Comparison of ENCODE assay signal across 8 cellular contexts in the genomic region with DNA sequence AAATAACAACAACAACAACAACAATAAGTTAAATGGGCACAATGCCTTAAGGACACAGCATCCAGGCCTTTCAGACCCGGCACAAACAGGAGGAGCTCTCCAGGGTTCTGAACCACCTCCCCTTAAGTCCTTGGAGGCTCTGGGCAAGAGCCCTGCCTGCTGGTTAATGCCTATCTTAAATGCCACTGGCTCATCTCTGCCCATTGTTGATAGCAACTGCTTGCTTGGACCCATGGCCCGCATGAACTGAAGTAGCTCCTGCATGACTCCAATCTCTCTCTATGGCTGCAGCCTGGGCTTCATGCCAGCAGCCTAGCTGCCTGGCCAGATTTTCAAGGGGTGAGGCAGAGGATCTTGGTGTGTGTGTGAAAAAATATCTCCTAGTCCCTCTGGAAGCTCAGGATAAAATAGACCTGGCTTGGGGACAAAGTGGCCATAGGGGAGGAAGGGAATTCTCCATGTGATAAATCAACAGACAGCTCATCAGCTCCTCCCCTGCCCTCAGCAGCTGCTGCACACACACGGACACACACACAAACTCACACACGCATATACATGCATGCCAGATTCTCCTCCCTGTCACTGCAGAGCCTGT. TPM values are rescaled to one million over a fixed set of nuclear protein-coding genes. Genes with fewer than 3 reads are reported as not detected.
A peak's percentile ranks its signal among the peaks of the same experiment; 100 is the strongest.
DNase-seq lines count a peak whose midpoint lies in the region; ATAC-seq and TF ChIP-seq lines count a peak whose summit lies in the region.

No MANE protein-coding gene starts in this region.

- in situ Hi-C loops in GM13977 (cut with MboI; ENCODE audit: low pct_unique_long_range_greater_than_20kb, low sequenced_read_pairs, unreplicated experiment): loop anchor here (10.0 to 25.0 kb wide), 2 partner anchors 64 to 156 kb away; a partner anchor contains a TSS
- in situ Hi-C loops in T47D (cut with HindIII; ENCODE audit: low pct_unique_long_range_greater_than_20kb, low sequenced_read_pairs): no loop called here

- no peak for ATAC-seq in GM19452 (IDR thresholded peaks at IDR 0.05; ENCODE audit: unreplicated experiment)
- no peak for ATAC-seq in HG03108 (IDR thresholded peaks at IDR 0.05; ENCODE audit: unreplicated experiment)

- no peak for TF ChIP-seq CTCF in GM13977 (IDR thresholded peaks at IDR 0.05; ENCODE audit: extremely low read depth, insufficient read depth, missing control alignments)

- DNase-seq in A172 (ENCODE audit: low spot score) (peak; percentile 49), GM13977 (ENCODE audit: low spot score) (peak; percentile 31), NCI-H446 treated with DMSO at 0.1 percent for 48 hours (lab: John Stamatoyannopoulos, UW) (peak; percentile 93), T47D (ENCODE audit: low read depth in 1 of 2, low spot score in 1 of 2) (peak; percentile 33 to 75), islet precursor cell (peak; percentile 73), ureter (ENCODE audit: low spot score) (peak; percentile 60)

RNA-seq across cellular contexts. Expression of a gene that starts 27.4 kb away (rescaled TPM):
- total RNA-seq in A172 (2014; rRNA removed; shearing (Covaris generic)): 11.1 and 11.6 TPM in 2 replicates
- total RNA-seq in ureter: 22.3 TPM

RNA-seq across cellular contexts. Expression of a gene that starts 27.7 kb away (rescaled TPM):
- total RNA-seq in A172 (2014; rRNA removed; shearing (Covaris generic)): not detected in 2 replicates
- not detected for total RNA-seq in ureter

RNA-seq across cellular contexts. Expression of a gene that starts 54.2 kb away (rescaled TPM):
- total RNA-seq in A172 (2014; rRNA removed; shearing (Covaris generic)): 3.5 and 4.6 TPM in 2 replicates
- 8.1 TPM for total RNA-seq in ureter

Comparison
In these comparisons a context has a peak if more than half of its experiments do, and no peak if none do; other contexts are left out.
1. DNase-seq: peak in every context shown above with its lines; median percentile 93 in NCI-H446 treated with DMSO at 0.1 percent for 48 hours; 73 in islet precursor cell; 60 in ureter; 54 in T47D; 49 in A172; 31 in GM13977.